In genomic region chr2:231059756-231060155, GRCh38 we compare ENCODE assay signal across 2 cellular contexts.
TF ChIP-seq lines count a peak whose summit lies in the region.

No MANE protein-coding gene starts in this region.

TF ChIP-seq in SK-N-SH, 30 proteins besides CTCF, POLR2A, EP300 and RAD21:
- TF ChIP-seq USF2 (IDR thresholded peaks at IDR 0.05; ENCODE audit: borderline replicate concordance, low read depth, low read length) (no peak), USF1 (IDR thresholded peaks at IDR 0.05; ENCODE audit: borderline replicate concordance, low read depth) (no peak), TCF12 (IDR thresholded peaks at IDR 0.05) (no peak)

TF ChIP-seq in SK-N-SH treated with all-trans-retinoic acid at 6 μM for 48 hours, 23 proteins besides CTCF, POLR2A, EP300 and RAD21 (continued from another document):
- TF ChIP-seq ISL1 (CRISPR knock-in tag; IDR thresholded peaks at IDR 0.05), result no peak
- no peak for TF ChIP-seq PATZ1 (CRISPR knock-in tag; IDR thresholded peaks at IDR 0.05; ENCODE audit: borderline replicate concordance)
- no peak for TF ChIP-seq ZNF70 (CRISPR knock-in tag; IDR thresholded peaks at IDR 0.05)
- TF ChIP-seq TCF4 (CRISPR knock-in tag; IDR thresholded peaks at IDR 0.05; ENCODE audit: borderline replicate concordance), result no peak
- TF ChIP-seq RARB (CRISPR knock-in tag; IDR thresholded peaks at IDR 0.05), result no peak
- no peak for TF ChIP-seq CSRNP3 (CRISPR knock-in tag; IDR thresholded peaks at IDR 0.05)
- TF ChIP-seq ARNTL (CRISPR knock-in tag; IDR thresholded peaks at IDR 0.05; ENCODE audit: borderline replicate concordance, low read depth), result no peak
- no peak for TF ChIP-seq PPARA (CRISPR knock-in tag; IDR thresholded peaks at IDR 0.05; ENCODE audit: borderline replicate concordance)
- TF ChIP-seq OSR1 (CRISPR knock-in tag; IDR thresholded peaks at IDR 0.05), result no peak
- no peak for TF ChIP-seq CREB5 (CRISPR knock-in tag; IDR thresholded peaks at IDR 0.05; ENCODE audit: low read depth)
- TF ChIP-seq ZFP3 (CRISPR knock-in tag; IDR thresholded peaks at IDR 0.05), result no peak
- no peak for TF ChIP-seq TSHZ2 (CRISPR knock-in tag; IDR thresholded peaks at IDR 0.05)
- no peak for TF ChIP-seq ESRRG (CRISPR knock-in tag; IDR thresholded peaks at IDR 0.05)
- TF ChIP-seq BACH2 (CRISPR knock-in tag; IDR thresholded peaks at IDR 0.05; ENCODE audit: borderline replicate concordance), result no peak
- TF ChIP-seq CSDC2 (CRISPR knock-in tag; IDR thresholded peaks at IDR 0.05), result no peak
- no peak for TF ChIP-seq ZNF565 (CRISPR knock-in tag; conservative IDR thresholded peaks at IDR 0.05; ENCODE audit: low read depth)
- no peak for TF ChIP-seq ZC3H10 (CRISPR knock-in tag; IDR thresholded peaks at IDR 0.05)
